29 cellular contexts compared by ENCODE assay signal in the genomic region with DNA sequence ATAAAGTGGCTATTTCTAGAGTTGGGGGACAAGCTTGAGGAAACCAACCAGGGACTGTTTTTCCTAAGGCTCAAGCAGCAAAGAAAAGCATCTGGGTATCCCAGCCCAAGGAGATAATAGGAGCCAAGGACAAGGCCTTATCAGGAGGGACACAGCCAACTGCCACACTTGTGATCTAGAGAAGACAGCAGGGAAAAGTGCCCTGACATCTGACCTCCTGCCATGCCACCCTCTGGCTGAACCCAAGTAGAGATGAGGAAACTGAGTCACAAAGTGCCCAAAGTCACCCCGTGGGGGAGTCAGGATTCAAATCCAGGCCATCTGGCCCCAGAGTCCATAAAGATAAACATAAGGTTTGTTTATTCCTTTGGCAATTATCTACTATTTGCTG. TPM values are rescaled to one million over a fixed set of nuclear protein-coding genes. Genes with fewer than 3 reads are reported as not detected.
DNase-seq lines count a peak whose midpoint lies in the region; ATAC-seq, FAIRE-seq and TF ChIP-seq lines count a peak whose summit lies in the region.
"Had no signal": no experiment of that assay in that cellular context is flagged by ENCODE, and none has a peak within 500 bp of the region (broad histone marks: within the 10 kb centered on the region; RNA-seq: fewer than 3 reads in every experiment).

No MANE protein-coding gene starts in this region.

- TF ChIP-seq CTCF in GM23338 (conservative IDR thresholded peaks at IDR 0.05; ENCODE audit: low read depth in 2 of 2) (no peak), K562 (IDR thresholded peaks at IDR 0.05 in 2 of 3, conservative IDR thresholded peaks at IDR 0.05 in 1 of 3; ENCODE audit: insufficient read depth in 2 of 3, low read depth in 1 of 3, low read length in 3 of 3) (no peak), testis (IDR thresholded peaks at IDR 0.05) (no peak)

- TF ChIP-seq POLR2A in K562 (conservative IDR thresholded peaks at IDR 0.05) (no peak), testis (IDR thresholded peaks at IDR 0.05) (no peak)

- ATAC-seq in GM23338: peak; percentile 4; the same call in 2 of the 3 replicates
- peak; percentile 29; the same call in 2 of the 3 replicates for ATAC-seq in K562
- ATAC-seq in activated CD8-positive, alpha-beta T cell treated with anti-CD3 and anti-CD28 coated beads, Interleukin-2, amount 10 ng/mL, durations not matched to agents 7 days and 5 days: no peak
- ATAC-seq in HG03354 (IDR thresholded peaks at IDR 0.05; ENCODE audit: poor library complexity, severe bottlenecking, unreplicated experiment): no peak
- ATAC-seq: left cardiac atrium had no signal

- WGBS in K562 (ENCODE audit: insufficient coverage, low coverage, missing lambda C conversion rate): 9% methylated on average over 1 of the region's 1 CpG
- 41 to 43% methylated on average over 1 of the region's 1 CpG for WGBS in testis, 2 donors

- H3K9me2 ChIP-seq in GM23338 (ENCODE audit: insufficient read depth): peaks cover 3% of the 10 kb centered on the region; the same call in 1 of the 2 replicates

- DNase-seq in GM23338 (ENCODE audit: low spot score) (no peak), K562 (ENCODE audit: extremely low read depth in 1 of 4, low spot score in 3 of 4) (peak; percentile 24 to 49 (median 34)), testis (no peak), NCI-H1105 treated with DMSO at 0.1 percent for 48 hours (lab: John Stamatoyannopoulos, UW) (no peak), NOMO-1 treated with dmso at 0.1 percent for 144 hours (lab: John Stamatoyannopoulos, UW; ENCODE audit: unreplicated experiment) (no peak)
- DNase-seq in activated CD8-positive, alpha-beta T cell treated with anti-CD3 and anti-CD28 coated beads, Interleukin-2, amount 10 ng/mL, durations not matched to agents 7 days and 5 days: no peak
- DNase-seq: activated CD4-positive, alpha-beta T cell treated with anti-CD3 and anti-CD28 coated beads, Interleukin-2, amount 50 U/mL, for 4 hours; activated CD4-positive, CD25-positive, alpha-beta regulatory T cell; activated naive CD4-positive, alpha-beta T cell treated with anti-CD3 and anti-CD28 coated beads, Interleukin-2, amount 10 ng/mL, durations not matched to agents 7 days and 5 days; amniotic stem cell; BE2C; DMS79; effector CD4-positive, alpha-beta T cell; GDM1; glutamatergic neuron; left cardiac atrium; NCI-H1417; stimulated activated naive CD4-positive, alpha-beta T cell treated with Interleukin-2 at 50 U/mL for 16 hours had no signal

- peaks cover 9% of the 10 kb centered on the region; the same call in 2 of the 3 replicates for H3K36me3 Mint-ChIP-seq in GM23338 (ENCODE audit: low read depth)
- H3K36me3 Mint-ChIP-seq in activated CD8-positive, alpha-beta T cell treated with anti-CD3 and anti-CD28 coated beads, Interleukin-2, amount 10 ng/mL, durations not matched to agents 7 days and 5 days (ENCODE audit: low read depth): no peaks in the 10 kb centered on the region
- H3K36me3 Mint-ChIP-seq: activated naive CD4-positive, alpha-beta T cell treated with anti-CD3 and anti-CD28 coated beads, Interleukin-2, amount 10 ng/mL, durations not matched to agents 7 days and 5 days; memory B cell had no signal

- POLR2A ChIA-PET in K562 (lab: Yijun Ruan, JAX): interaction anchor here (0.7 to 0.9 kb wide), 2 partner anchors 12 to 16 kb away, joined by 3 to 4 read pairs; no protein-coding TSS in a partner anchor
- POLR2A ChIA-PET in activated CD8-positive, alpha-beta T cell treated with anti-CD3 and anti-CD28 coated beads, Interleukin-2, amount 10 ng/mL, durations not matched to agents 7 days and 5 days (lab: Charles Lee): no interaction called here

- no peaks in the 10 kb centered on the region for H3K9me1 ChIP-seq in K562 (ENCODE audit: control insufficient read depth, insufficient read depth, low read length)

- FAIRE-seq in K562 (lab: Jason Lieb, UNC): peak; percentile 61
- FAIRE-seq: colon, RCC 7860 had no signal

- H4K20me1 ChIP-seq in GM23338 (replicated peaks; ENCODE audit: insufficient read depth): no peaks in the 10 kb centered on the region
- H4K20me1 ChIP-seq in K562 (replicated peaks; ENCODE audit: control insufficient read depth, insufficient read depth, low read length): no peaks in the 10 kb centered on the region

- no peak for TF ChIP-seq RAD21 in K562 (CRISPR knock-in tag; conservative IDR thresholded peaks at IDR 0.05 in 1 of 2, IDR thresholded peaks at IDR 0.05 in 1 of 2)

- H3K4me1 ChIP-seq in GM23338 (ENCODE audit: insufficient read depth): peaks cover 47% of the 10 kb centered on the region
- H3K4me1 ChIP-seq in K562 (replicated peaks in 1 of 2; ENCODE audit: control insufficient read depth in 2 of 2, insufficient read depth in 2 of 2, low read length in 2 of 2): peaks cover 20 to 25% of the 10 kb centered on the region in 2 experiments
- peaks cover 4% of the 10 kb centered on the region for H3K4me1 ChIP-seq in testis
- H3K4me1 ChIP-seq: BE2C, breast epithelium, SJCRH30 had no signal

- H3K9me3 Mint-ChIP-seq in GM23338: peaks cover 11% of the 10 kb centered on the region
- H3K9me3 Mint-ChIP-seq in activated CD8-positive, alpha-beta T cell treated with anti-CD3 and anti-CD28 coated beads, Interleukin-2, amount 10 ng/mL, durations not matched to agents 7 days and 5 days (ENCODE audit: insufficient read depth): no peaks in the 10 kb centered on the region

- in situ Hi-C loops in K562 (cut with MboI): loop anchor here (5.0 kb wide), 1 partner anchor 70 kb away; no protein-coding TSS in a partner anchor

- H2AFZ ChIP-seq in GM23338 (no peak overlapping the region), K562 (ENCODE audit: low read depth, low read length) (peak overlapping the region; percentile 90)

- H3K27ac ChIP-seq in GM23338 (ENCODE audit: low read depth) (peak overlapping the region; percentile 90), K562 (ENCODE audit: extremely low read depth, low read depth, low read length) (peak overlapping the region; percentile 71), layer of hippocampus (ENCODE audit: low read depth, low read length) (peak overlapping the region; percentile 20), testis (peak overlapping the region in 1 of 2 donors; percentile 64)
- H3K27ac ChIP-seq: breast epithelium, epithelial cell of prostate, neutrophil, SJCRH30 had no signal

- H3K27me3 ChIP-seq in GM23338 (ENCODE audit: insufficient read depth): no peaks in the 10 kb centered on the region
- no peaks in the 10 kb centered on the region; a peak in 1 of 5 replicates for H3K27me3 ChIP-seq in K562 (ENCODE audit: control insufficient read depth in 2 of 2, insufficient read depth in 2 of 2, low read length in 2 of 2)
- H3K27me3 ChIP-seq in layer of hippocampus (ENCODE audit: control insufficient read depth, insufficient read depth, low read length): no peaks in the 10 kb centered on the region
- no peaks in the 10 kb centered on the region for H3K27me3 ChIP-seq in testis
- H3K27me3 ChIP-seq: BE2C, breast epithelium, neutrophil had no signal

- no peak overlapping the region for H3K4me3 ChIP-seq in GM23338
- H3K4me3 ChIP-seq in K562: no peak overlapping the region
- H3K4me3 ChIP-seq in testis: peak overlapping the region; percentile 32 to 40
- H3K4me3 ChIP-seq: SJCRH30 had no signal

- H3K27ac Mint-ChIP-seq in GM23338: peak overlapping the region; percentile 90
- H3K27ac Mint-ChIP-seq in activated CD8-positive, alpha-beta T cell treated with anti-CD3 and anti-CD28 coated beads, Interleukin-2, amount 10 ng/mL, durations not matched to agents 7 days and 5 days: no peak overlapping the region
- H3K27ac Mint-ChIP-seq: activated naive CD4-positive, alpha-beta T cell treated with anti-CD3 and anti-CD28 coated beads, Interleukin-2, amount 10 ng/mL, durations not matched to agents 7 days and 5 days; memory B cell; progenitor cell of endocrine pancreas had no signal

- no peaks in the 10 kb centered on the region for H3K79me2 ChIP-seq in GM23338 (replicated peaks; ENCODE audit: insufficient read depth)
- no peaks in the 10 kb centered on the region for H3K79me2 ChIP-seq in K562 (ENCODE audit: control insufficient read depth, insufficient read depth, low read length)

- no TSS peak for BruUV-seq in K562 (replicated peaks; lab: Mats Ljungman, UMichigan)

- H3K4me2 ChIP-seq in GM23338 (peak overlapping the region; percentile 41; the same call in 1 of the 2 replicates), K562 (ENCODE audit: insufficient read depth, low read length) (peak overlapping the region; percentile 64)

- peak overlapping the region in 1 of 2 experiments; percentile 41; a peak in 1 of 4 replicates for H3K9ac ChIP-seq in K562 (ENCODE audit: insufficient read depth in 1 of 2, low read depth in 2 of 2, low read length in 2 of 2)

- intact Hi-C loops in K562 (cut with micrococcal nuclease): no loop called here
- intact Hi-C loops in testis (cut with DNase I; ENCODE audit: low total_unique reads): no loop called here

- CTCF ChIA-PET in K562 (lab: Yijun Ruan, JAX; ENCODE audit: low intra/inter-chr PET ratio): interaction anchor here (0.6 to 1.1 kb wide), 2 partner anchors 66 to 371 kb away, joined by 3 read pairs; no protein-coding TSS in a partner anchor
- CTCF ChIA-PET in activated CD8-positive, alpha-beta T cell treated with anti-CD3 and anti-CD28 coated beads, Interleukin-2, amount 10 ng/mL, durations not matched to agents 7 days and 5 days (lab: Charles Lee): no interaction called here

- H3K36me3 ChIP-seq in GM23338 (ENCODE audit: insufficient read depth) (no peaks in the 10 kb centered on the region), K562 (ENCODE audit: control insufficient read depth, insufficient read depth, low read length) (no peaks in the 10 kb centered on the region), testis (ENCODE audit: low read depth, missing control alignments) (no peaks in the 10 kb centered on the region)
- H3K36me3 ChIP-seq: BE2C, breast epithelium, SJCRH30 had no signal

- H3K4me1 Mint-ChIP-seq in GM23338: peaks cover 46% of the 10 kb centered on the region
- H3K4me1 Mint-ChIP-seq in activated CD8-positive, alpha-beta T cell treated with anti-CD3 and anti-CD28 coated beads, Interleukin-2, amount 10 ng/mL, durations not matched to agents 7 days and 5 days (ENCODE audit: low read depth): no peaks in the 10 kb centered on the region
- H3K4me1 Mint-ChIP-seq: activated naive CD4-positive, alpha-beta T cell treated with anti-CD3 and anti-CD28 coated beads, Interleukin-2, amount 10 ng/mL, durations not matched to agents 7 days and 5 days; memory B cell had no signal

- no peak overlapping the region for H3K4me3 Mint-ChIP-seq in GM23338
- no peak overlapping the region for H3K4me3 Mint-ChIP-seq in activated CD8-positive, alpha-beta T cell treated with anti-CD3 and anti-CD28 coated beads, Interleukin-2, amount 10 ng/mL, durations not matched to agents 7 days and 5 days
- H3K4me3 Mint-ChIP-seq: activated naive CD4-positive, alpha-beta T cell treated with anti-CD3 and anti-CD28 coated beads, Interleukin-2, amount 10 ng/mL, durations not matched to agents 7 days and 5 days; memory B cell had no signal

- H3K9me3 ChIP-seq in K562 (replicated peaks; ENCODE audit: control insufficient read depth, insufficient read depth, low read depth, low read length): peaks cover 9% of the 10 kb centered on the region
- no peaks in the 10 kb centered on the region for H3K9me3 ChIP-seq in testis
- H3K9me3 ChIP-seq: BE2C, neutrophil had no signal

- peaks cover 9% of the 10 kb centered on the region for H3K27me3 Mint-ChIP-seq in GM23338 (ENCODE audit: insufficient read depth, low read depth, poor library complexity)
- peaks cover 2% of the 10 kb centered on the region for H3K27me3 Mint-ChIP-seq in activated CD8-positive, alpha-beta T cell treated with anti-CD3 and anti-CD28 coated beads, Interleukin-2, amount 10 ng/mL, durations not matched to agents 7 days and 5 days (ENCODE audit: low read depth)

- peaks cover 17% of the 10 kb centered on the region for H3F3A ChIP-seq in GM23338 (replicated peaks; ENCODE audit: low read depth)

- peak; percentile 86 for TF ChIP-seq EP300 in K562 (IDR thresholded peaks at IDR 0.05; ENCODE audit: low read length)

RNA-seq across cellular contexts. Expression of a gene that starts 3.6 kb away (rescaled TPM):
- 0.10 and 0.35 TPM in 2 replicates for total RNA-seq in GM23338 (2014; rRNA removed; shearing (Covaris generic))
- polyA plus RNA-seq in GM23338 (2016; fragmentation: Nextera tagmentation; extraction: Ambion mirVana): 0.19 TPM in 1 of 2 replicates, not detected in the other
- total RNA-seq in K562 (2011; cell fraction: chromatin; rRNA removed; ENCODE audit: low replicate concordance): not detected in 2 replicates
- total RNA-seq in K562 (2011; cell fraction: nucleolus; rRNA removed): not detected in 2 replicates
- not detected in 2 replicates for total RNA-seq in K562 (2011; cell fraction: nucleoplasm; rRNA removed)
- 0.08 TPM in 1 of 2 replicates, not detected in the other for total RNA-seq in K562 (2014; rRNA removed)
- total RNA-seq in K562 (2014; rRNA removed; fragmentation: Illumina TruSeq; extraction: Trizol): not detected in 2 replicates
- total RNA-seq in K562 (2015; rRNA removed; fragmentation: Illumina TruSeq; extraction: Trizol): 0.07 and 0.11 TPM in 2 replicates
- 0.11 and 0.31 TPM in 2 replicates for total RNA-seq in K562 (2021)
- 0.10 TPM in 1 of 2 replicates, not detected in the other for polyA plus RNA-seq in K562 (2011; rRNA removed)
- 0.12 and 0.15 TPM in 2 replicates for polyA plus RNA-seq in K562 (2011; cell fraction: cytosol; rRNA removed)
- not detected in 2 replicates for polyA plus RNA-seq in K562 (2011; cell fraction: nucleus; rRNA removed)
- polyA plus RNA-seq in K562 (2012): 0.17 and 0.22 TPM in 2 replicates
- polyA plus RNA-seq in K562 (2014; fragmentation: Illumina TruSeq; extraction: Trizol): 0.15 TPM in 1 of 2 replicates, not detected in the other
- polyA plus RNA-seq in K562 (2014; fragmentation: Nextera tagmentation; extraction: Ambion mirVana): under 1 TPM; 0.06 to 0.07 TPM
- polyA plus RNA-seq in K562 (2014; rRNA removed): not detected in 2 replicates
- polyA minus RNA-seq in K562 (2011; rRNA and poly(A)+ RNA removed): 0.11 and 0.18 TPM in 2 replicates
- not detected in 2 replicates for polyA minus RNA-seq in K562 (2011; cell fraction: cytosol; rRNA and poly(A)+ RNA removed)
- not detected in 2 replicates for polyA minus RNA-seq in K562 (2011; cell fraction: nucleus; rRNA and poly(A)+ RNA removed)
- 1 to 10 TPM in 1 of 2 donors, under 1 TPM in 1; 0.87 to 1.2 TPM for total RNA-seq in testis
- 1.3 TPM for polyA plus RNA-seq in testis (ENCODE audit: insufficient read depth, low read depth, low replicate concordance)
- not detected for total RNA-seq in activated CD8-positive, alpha-beta T cell treated with anti-CD3 and anti-CD28 coated beads, Interleukin-2, amount 10 ng/mL, durations not matched to agents 7 days and 5 days
- total RNA-seq: progenitor cell of endocrine pancreas, SJCRH30, temporal lobe had no signal

RNA-seq across cellular contexts. Expression of a gene that starts 38.8 kb away (rescaled TPM):
- not detected in 2 replicates for total RNA-seq in GM23338 (2014; rRNA removed; shearing (Covaris generic))
- polyA plus RNA-seq in GM23338 (2016; fragmentation: Nextera tagmentation; extraction: Ambion mirVana): not detected in 2 replicates
- not detected in 2 replicates for total RNA-seq in K562 (2011; cell fraction: chromatin; rRNA removed; ENCODE audit: low replicate concordance)
- total RNA-seq in K562 (2011; cell fraction: nucleolus; rRNA removed): not detected in 2 replicates
- total RNA-seq in K562 (2011; cell fraction: nucleoplasm; rRNA removed): not detected in 2 replicates
- not detected in 2 replicates for total RNA-seq in K562 (2014; rRNA removed)
- not detected in 2 replicates for total RNA-seq in K562 (2014; rRNA removed; fragmentation: Illumina TruSeq; extraction: Trizol)
- total RNA-seq in K562 (2015; rRNA removed; fragmentation: Illumina TruSeq; extraction: Trizol): not detected in 2 replicates
- total RNA-seq in K562 (2021): not detected in 2 replicates
- polyA plus RNA-seq in K562 (2011; rRNA removed): not detected in 2 replicates
- not detected in 2 replicates for polyA plus RNA-seq in K562 (2011; cell fraction: cytosol; rRNA removed)
- not detected in 2 replicates for polyA plus RNA-seq in K562 (2011; cell fraction: nucleus; rRNA removed)
- not detected in 2 replicates for polyA plus RNA-seq in K562 (2012)
- polyA plus RNA-seq in K562 (2014; fragmentation: Illumina TruSeq; extraction: Trizol): not detected in 2 replicates
- not detected for polyA plus RNA-seq in K562 (2014; fragmentation: Nextera tagmentation; extraction: Ambion mirVana)
- polyA plus RNA-seq in K562 (2014; rRNA removed): not detected in 2 replicates
- not detected in 2 replicates for polyA minus RNA-seq in K562 (2011; rRNA and poly(A)+ RNA removed)
- not detected in 2 replicates for polyA minus RNA-seq in K562 (2011; cell fraction: cytosol; rRNA and poly(A)+ RNA removed)
- polyA minus RNA-seq in K562 (2011; cell fraction: nucleus; rRNA and poly(A)+ RNA removed): not detected in 2 replicates
- total RNA-seq in testis: 10 to 100 TPM in 1 of 2 donors, 1 to 10 TPM in 1; 9.3 to 17.5 TPM
- polyA plus RNA-seq in testis (ENCODE audit: insufficient read depth, low read depth, low replicate concordance): 29.0 TPM
- total RNA-seq in activated CD8-positive, alpha-beta T cell treated with anti-CD3 and anti-CD28 coated beads, Interleukin-2, amount 10 ng/mL, durations not matched to agents 7 days and 5 days: not detected
- total RNA-seq: left cardiac atrium, progenitor cell of endocrine pancreas had no signal

Comparison
In these comparisons a context has a peak if more than half of its experiments do, and no peak if none do; other contexts are left out.
1. ATAC-seq: peak in GM23338 (single experiment) and K562 (single experiment); none in activated CD8-positive, alpha-beta T cell treated with anti-CD3 and anti-CD28 coated beads, Interleukin-2, amount 10 ng/mL, durations not matched to agents 7 days and 5 days (single experiment) and HG03354 (single experiment).
2. DNase-seq: peak in K562 (4 of 4); none in GM23338 (single experiment), testis (single experiment), activated CD8-positive, alpha-beta T cell treated with anti-CD3 and anti-CD28 coated beads, Interleukin-2, amount 10 ng/mL, durations not matched to agents 7 days and 5 days (single experiment), NCI-H1105 treated with DMSO at 0.1 percent for 48 hours (single experiment) and NOMO-1 treated with dmso at 0.1 percent for 144 hours (single experiment).
3. H3K4me3 ChIP-seq: peak in testis (2 of 2); none in GM23338 (single experiment) and K562 (single experiment).
4. RNA of a gene that starts 38.8 kb away (total RNA-seq): 9.3 to 17.5 TPM in testis; not detected in GM23338, not detected in K562 and not detected in activated CD8-positive, alpha-beta T cell treated with anti-CD3 and anti-CD28 coated beads, Interleukin-2, amount 10 ng/mL, durations not matched to agents 7 days and 5 days; every median in the first group is over 10 times any median in the second.